ENCODE assay signal across 12 cellular contexts in genomic region chr3:197714251-197714650, GRCh38. TPM values are rescaled to one million over a fixed set of nuclear protein-coding genes. Genes with fewer than 3 reads are reported as not detected.
A peak's percentile ranks its signal among the peaks of the same experiment; 100 is the strongest.
DNase-seq lines count a peak whose midpoint lies in the region; ATAC-seq and TF ChIP-seq lines count a peak whose summit lies in the region.
"Had no signal": no experiment of that assay in that cellular context is flagged by ENCODE, and none has a peak within 500 bp of the region (broad histone marks: within the 10 kb centered on the region; RNA-seq: fewer than 3 reads in every experiment).

No MANE protein-coding gene starts in this region.

- intact Hi-C loops in thyroid gland (cut with DNase I) (no loop called here), colonic mucosa (cut with DNase I) (no loop called here)

- peaks cover 12% of the 10 kb centered on the region for H3K36me3 Mint-ChIP-seq in activated naive CD4-positive, alpha-beta T cell treated with anti-CD3 and anti-CD28 coated beads, Interleukin-2, amount 50 U/mL, for 24 hours
- H3K36me3 Mint-ChIP-seq in immature natural killer cell, result peaks cover 13 to 17% (median 14%) of the 10 kb centered on the region in 3 donors
- peaks cover 47% of the 10 kb centered on the region for H3K36me3 Mint-ChIP-seq in endodermal cell (ENCODE audit: low read depth)

- peak overlapping the region; percentile 88 for H3K27ac ChIP-seq in RWPE2 (ENCODE audit: poor library complexity, severe bottlenecking)
- peak overlapping the region; percentile 71 to 92 (median 92) for H3K27ac ChIP-seq in thyroid gland
- no peak overlapping the region for H3K27ac ChIP-seq in colonic mucosa
- H3K27ac ChIP-seq in endodermal cell (ENCODE audit: low read depth, low read length), result no peak overlapping the region

- H3K27me3 Mint-ChIP-seq in activated naive CD4-positive, alpha-beta T cell treated with anti-CD3 and anti-CD28 coated beads, Interleukin-2, amount 50 U/mL, for 24 hours, result no peaks in the 10 kb centered on the region
- H3K27me3 Mint-ChIP-seq in immature natural killer cell (ENCODE audit: low read depth in 3 of 3) (peaks cover 0 to 1% (median 0%) of the 10 kb centered on the region in 3 donors), endodermal cell (ENCODE audit: insufficient read depth) (no peaks in the 10 kb centered on the region)

- DNase-seq in activated naive CD4-positive, alpha-beta T cell treated with anti-CD3 and anti-CD28 coated beads, Interleukin-2, amount 50 U/mL, for 16 hours, result no peak
- no peak for DNase-seq in RWPE2 (ENCODE audit: low spot score)
- DNase-seq in immature natural killer cell, result no peak
- DNase-seq in thyroid gland, result no peak
- DNase-seq in AG08396 (ENCODE audit: low spot score), result no peak
- DNase-seq in colonic mucosa, result no peak
- DNase-seq in endodermal cell, result no peak
- DNase-seq: DND-41, NCI-H2029 treated with DMSO at 0.1 percent for 48 hours had no signal

- H3K9ac ChIP-seq in colonic mucosa (ENCODE audit: low read depth in 2 of 2, low read length in 2 of 2), result no peak overlapping the region
- no peak overlapping the region for H3K9ac ChIP-seq in endodermal cell (ENCODE audit: extremely low read depth, low read length, poor library complexity, severe bottlenecking)

- H3K27me3 ChIP-seq in RWPE2 (ENCODE audit: insufficient read depth, poor library complexity, severe bottlenecking) (no peaks in the 10 kb centered on the region), thyroid gland (no peaks in the 10 kb centered on the region), colonic mucosa (no peaks in the 10 kb centered on the region), endodermal cell (ENCODE audit: control insufficient read depth, insufficient read depth, low read length, poor library complexity, severe bottlenecking) (no peaks in the 10 kb centered on the region)
- H3K27me3 ChIP-seq: hepatocyte had no signal

- H3K27ac Mint-ChIP-seq in activated naive CD4-positive, alpha-beta T cell treated with anti-CD3 and anti-CD28 coated beads, Interleukin-2, amount 50 U/mL, for 24 hours, result peak overlapping the region; percentile 30
- H3K27ac Mint-ChIP-seq in immature natural killer cell, result peak overlapping the region; percentile 70 to 100 (median 80)
- H3K27ac Mint-ChIP-seq in endodermal cell, result no peak overlapping the region

- no peaks in the 10 kb centered on the region for H3K9me3 Mint-ChIP-seq in activated naive CD4-positive, alpha-beta T cell treated with anti-CD3 and anti-CD28 coated beads, Interleukin-2, amount 50 U/mL, for 24 hours
- H3K9me3 Mint-ChIP-seq in immature natural killer cell (no peaks in the 10 kb centered on the region), endodermal cell (peaks cover 5% of the 10 kb centered on the region)

- H3K36me3 ChIP-seq in RWPE2 (ENCODE audit: low read depth) (peaks cover 19% of the 10 kb centered on the region), thyroid gland (no peaks in the 10 kb centered on the region), colonic mucosa (no peaks in the 10 kb centered on the region), endodermal cell (ENCODE audit: control insufficient read depth, insufficient read depth, low read length) (no peaks in the 10 kb centered on the region)
- H3K36me3 ChIP-seq: HAP-1 had no signal

- no peak overlapping the region for H3K4me3 Mint-ChIP-seq in activated naive CD4-positive, alpha-beta T cell treated with anti-CD3 and anti-CD28 coated beads, Interleukin-2, amount 50 U/mL, for 24 hours
- H3K4me3 Mint-ChIP-seq in immature natural killer cell (peak overlapping the region in 3 of 5 donors; percentile 12 to 25 (median 14)), endodermal cell (no peak overlapping the region)

- TF ChIP-seq CTCF in RWPE2 (IDR thresholded peaks at IDR 0.05; ENCODE audit: poor library complexity, severe bottlenecking), result no peak
- no peak for TF ChIP-seq CTCF in thyroid gland (IDR thresholded peaks at IDR 0.05)
- no peak for TF ChIP-seq CTCF in colonic mucosa (IDR thresholded peaks at IDR 0.05)
- no peak for TF ChIP-seq CTCF in endodermal cell (conservative IDR thresholded peaks at IDR 0.05)

- H3K4me1 Mint-ChIP-seq in activated naive CD4-positive, alpha-beta T cell treated with anti-CD3 and anti-CD28 coated beads, Interleukin-2, amount 50 U/mL, for 24 hours, result peaks cover 30% of the 10 kb centered on the region
- H3K4me1 Mint-ChIP-seq in immature natural killer cell, result peaks cover 18 to 19% of the 10 kb centered on the region in 2 donors
- peaks cover 6% of the 10 kb centered on the region for H3K4me1 Mint-ChIP-seq in endodermal cell

- H3K9me3 ChIP-seq in RWPE2 (ENCODE audit: severe bottlenecking) (no peaks in the 10 kb centered on the region), thyroid gland (no peaks in the 10 kb centered on the region), colonic mucosa (no peaks in the 10 kb centered on the region), endodermal cell (ENCODE audit: control insufficient read depth, low read length) (peaks cover 14% of the 10 kb centered on the region)

- no peak for ATAC-seq in RWPE2 (ENCODE audit: low read depth)

- H3K4me3 ChIP-seq in RWPE2 (ENCODE audit: severe bottlenecking) (no peak overlapping the region), thyroid gland (replicated peaks in 1 of 3) (no peak overlapping the region), colonic mucosa (no peak overlapping the region), endodermal cell (ENCODE audit: low read length) (no peak overlapping the region)
- H3K4me3 ChIP-seq: HAP-1, hepatocyte had no signal

- no peak for TF ChIP-seq POLR2A in thyroid gland (IDR thresholded peaks at IDR 0.05)

- H3K4me1 ChIP-seq in RWPE2 (ENCODE audit: insufficient read depth, poor library complexity, severe bottlenecking) (peaks cover 30% of the 10 kb centered on the region), thyroid gland (peaks cover 13 to 31% of the 10 kb centered on the region in 2 donors), colonic mucosa (no peaks in the 10 kb centered on the region), endodermal cell (ENCODE audit: control insufficient read depth, insufficient read depth, low read length) (no peaks in the 10 kb centered on the region)

- 97 to 99% methylated on average over 4 of the region's 4 CpGs for WGBS in thyroid gland, 2 donors
- WGBS in endodermal cell (ENCODE audit: insufficient coverage in 1 of 2, insufficient read length in 1 of 2), 2 experiments, result 96 to 100% methylated on average over 2 to 4 of the region's 4 CpGs

RNA-seq across cellular contexts. Expression of gene RUBCN, which starts 22.5 kb away (rescaled TPM):
- 10 to 100 TPM in 2 of 3 donors, 1 to 10 TPM in 1; 8.9 to 29.9 (median 10.9) TPM for polyA plus RNA-seq in immature natural killer cell
- total RNA-seq in thyroid gland (10 to 100 TPM; 36.8 to 56.7 (median 46.4) TPM), colonic mucosa (10 to 100 TPM; 16.8 to 18.7 TPM), endodermal cell (10 to 100 TPM; 17.2 to 18.3 TPM)
- 17.0 TPM for polyA plus RNA-seq in endodermal cell (2013, experiment 1 of 2)
- 14.1 TPM for polyA plus RNA-seq in endodermal cell (2013, experiment 2 of 2)

RNA-seq across cellular contexts. Expression of gene FYTTD1, which starts 35.4 kb away (rescaled TPM):
- polyA plus RNA-seq in immature natural killer cell, result 100 to 1,000 TPM; 103 to 144 (median 141) TPM
- total RNA-seq in thyroid gland (10 to 100 TPM; 34.2 to 46.2 (median 40.3) TPM), colonic mucosa (10 to 100 TPM; 27.1 to 37.7 TPM), endodermal cell (10 to 100 TPM; 39.0 to 41.5 TPM)
- polyA plus RNA-seq in endodermal cell (2013, experiment 1 of 2), result 42.7 TPM
- polyA plus RNA-seq in endodermal cell (2013, experiment 2 of 2), result 38.0 TPM

Comparison
In these comparisons a context has a peak if more than half of its experiments do, and no peak if none do; other contexts are left out.
1. H3K4me3 Mint-ChIP-seq: peak in immature natural killer cell (3 of 5); none in activated naive CD4-positive, alpha-beta T cell treated with anti-CD3 and anti-CD28 coated beads, Interleukin-2, amount 50 U/mL, for 24 hours (single experiment) and endodermal cell (single experiment).
2. H3K27ac ChIP-seq: peak in RWPE2 (single experiment) and thyroid gland (3 of 3); none in colonic mucosa (single experiment) and endodermal cell (single experiment).